37 cellular contexts compared by ENCODE assay signal in genomic region chr3:173096994-173097785, GRCh38. TPM values are rescaled to one million over a fixed set of nuclear protein-coding genes. Genes with fewer than 3 reads are reported as not detected.
DNase-seq lines count a peak whose midpoint lies in the region; ATAC-seq and TF ChIP-seq lines count a peak whose summit lies in the region.
"Had no signal": no experiment of that assay in that cellular context is flagged by ENCODE, and none has a peak within 500 bp of the region (broad histone marks: within the 10 kb centered on the region; RNA-seq: fewer than 3 reads in every experiment).

No MANE protein-coding gene starts in this region.

- peaks cover under 1% of the 10 kb centered on the region; the same call in 1 of the 3 replicates for H3K36me3 Mint-ChIP-seq in GM23338 (ENCODE audit: low read depth)
- no peaks in the 10 kb centered on the region for H3K36me3 Mint-ChIP-seq in activated T-cell treated with anti-CD3 and anti-CD28 coated beads, Interleukin-2, amount 50 U/mL, for 24 hours (ENCODE audit: low read depth)
- H3K36me3 Mint-ChIP-seq: activated CD4-positive, alpha-beta memory T cell treated with anti-CD3 and anti-CD28 coated beads for 36 hours; activated naive CD4-positive, alpha-beta T cell treated with anti-CD3 and anti-CD28 coated beads, Interleukin-2, amount 50 U/mL, for 24 hours; CD8-positive, alpha-beta T cell; naive thymus-derived CD8-positive, alpha-beta T cell had no signal

- no peak overlapping the region for H3K27ac Mint-ChIP-seq in GM23338
- H3K27ac Mint-ChIP-seq in activated T-cell treated with anti-CD3 and anti-CD28 coated beads, Interleukin-2, amount 50 U/mL, for 24 hours, result no peak overlapping the region
- H3K27ac Mint-ChIP-seq: activated CD4-positive, alpha-beta memory T cell treated with anti-CD3 and anti-CD28 coated beads for 36 hours; activated naive CD4-positive, alpha-beta T cell treated with anti-CD3 and anti-CD28 coated beads, Interleukin-2, amount 50 U/mL, for 24 hours; activated T-helper 2 cell treated with anti-CD3 and anti-CD28 coated beads, Interferon-gamma antibody, Interleukin-2, Interleukin-4, amounts not matched to agents 10 μg/mL and 5 μg/mL and 100 μg/mL, durations not matched to agents 14 hours and 24 hours and 36 hours; CD8-positive, alpha-beta T cell; dendritic cell treated with granulocyte-macrophage colony-stimulating factor and Interleukin-4, amounts not matched to agents 40 ng/mL and 50 ng/mL, for 4 days; endodermal cell; naive thymus-derived CD8-positive, alpha-beta T cell had no signal

- peaks cover 3% of the 10 kb centered on the region; the same call in 2 of the 3 replicates for H3K9me3 Mint-ChIP-seq in GM23338
- no peaks in the 10 kb centered on the region for H3K9me3 Mint-ChIP-seq in activated T-cell treated with anti-CD3 and anti-CD28 coated beads, Interleukin-2, amount 50 U/mL, for 24 hours
- H3K9me3 Mint-ChIP-seq: activated naive CD4-positive, alpha-beta T cell treated with anti-CD3 and anti-CD28 coated beads, Interleukin-2, amount 50 U/mL, for 24 hours; activated T-helper 2 cell treated with anti-CD3 and anti-CD28 coated beads, Interferon-gamma antibody, Interleukin-2, Interleukin-4, amounts not matched to agents 10 μg/mL and 5 μg/mL and 100 μg/mL, durations not matched to agents 14 hours and 24 hours and 36 hours; dendritic cell treated with granulocyte-macrophage colony-stimulating factor and Interleukin-4, amounts not matched to agents 40 ng/mL and 50 ng/mL, for 4 days had no signal

- H2AFZ ChIP-seq in GM23338, result 0 out of 2 replicates have a peak overlapping the region, but pooled peaks have one; percentile 34

- H3F3A ChIP-seq in GM23338 (replicated peaks; ENCODE audit: low read depth), result no peaks in the 10 kb centered on the region

- H3K4me1 Mint-ChIP-seq in GM23338, result peaks cover 3% of the 10 kb centered on the region; the same call in 2 of the 3 replicates
- H3K4me1 Mint-ChIP-seq in activated T-cell treated with anti-CD3 and anti-CD28 coated beads, Interleukin-2, amount 50 U/mL, for 24 hours (ENCODE audit: low read depth), result no peaks in the 10 kb centered on the region
- H3K4me1 Mint-ChIP-seq: activated naive CD4-positive, alpha-beta T cell treated with anti-CD3 and anti-CD28 coated beads, Interleukin-2, amount 50 U/mL, for 24 hours; endodermal cell; naive thymus-derived CD8-positive, alpha-beta T cell had no signal

- H3K36me3 ChIP-seq in GM23338 (ENCODE audit: insufficient read depth), result peaks cover 7% of the 10 kb centered on the region
- H3K36me3 ChIP-seq: esophagus squamous epithelium, SJCRH30, tibial nerve had no signal

- H3K9me2 ChIP-seq in GM23338 (ENCODE audit: insufficient read depth), result peaks cover 17% of the 10 kb centered on the region; the same call in 1 of the 2 replicates

- no peak overlapping the region for H3K4me3 ChIP-seq in GM23338
- H3K4me3 ChIP-seq: A549, esophagus squamous epithelium, SJCRH30, skin epidermis, tibial nerve had no signal

- TF ChIP-seq CTCF in GM23338 (conservative IDR thresholded peaks at IDR 0.05; ENCODE audit: low read depth in 2 of 2), result no peak

- DNase-seq in A172 (ENCODE audit: low spot score) (peak; percentile 68), GM23338 (ENCODE audit: low spot score) (no peak), amniotic epithelial cell (ENCODE audit: low read depth) (peak; percentile 1), glomerular visceral epithelial cell (ENCODE audit: extremely low spot score) (peak; percentile 1), C1 segment of cervical spinal cord (lab: John Stamatoyannopoulos, UW) (no peak)
- DNase-seq in activated T-cell treated with anti-CD3 and anti-CD28 coated beads, Interleukin-2, amount 50 U/mL, for 24 hours, result no peak
- DNase-seq: activated CD4-positive, alpha-beta memory T cell treated with anti-CD3 and anti-CD28 coated beads for 36 hours; activated CD8-positive, alpha-beta memory T cell treated with anti-CD3 and anti-CD28 coated beads, Interleukin-2, amount 50 U/mL, for 48 hours; anterior cingulate cortex; CD8-positive, alpha-beta T cell; central memory CD4-positive, alpha-beta T cell; endodermal cell; esophagus squamous epithelium; GDM1; HCEC 1CT; Karpas-422; naive thymus-derived CD8-positive, alpha-beta T cell; NCI-H1092; NCI-H1930; NCI-H2227 treated with DMSO at 0.1 percent for 48 hours; NCI-H69; occipital lobe; SJCRH30; stimulated activated CD4-positive, alpha-beta T cell treated with anti-CD3 and anti-CD28 coated beads, Interleukin-1b, Interleukin-23, amount 100 ng/mL, for 48 hours; stimulated activated CD8-positive, alpha-beta memory T cell treated with anti-CD3 and anti-CD28 coated beads, Interleukin-4, amount 100 ng/mL, for 48 hours; T-helper 1 cell had no signal

- no peaks in the 10 kb centered on the region for H3K79me2 ChIP-seq in GM23338 (replicated peaks; ENCODE audit: insufficient read depth)

- H3K4me3 Mint-ChIP-seq in GM23338, result no peak overlapping the region
- no peak overlapping the region for H3K4me3 Mint-ChIP-seq in activated T-cell treated with anti-CD3 and anti-CD28 coated beads, Interleukin-2, amount 50 U/mL, for 24 hours
- H3K4me3 Mint-ChIP-seq: activated CD4-positive, alpha-beta memory T cell treated with anti-CD3 and anti-CD28 coated beads for 36 hours; activated naive CD4-positive, alpha-beta T cell treated with anti-CD3 and anti-CD28 coated beads, Interleukin-2, amount 50 U/mL, for 24 hours; CD8-positive, alpha-beta T cell; dendritic cell treated with granulocyte-macrophage colony-stimulating factor and Interleukin-4, amounts not matched to agents 40 ng/mL and 50 ng/mL, for 4 days; endodermal cell; naive thymus-derived CD8-positive, alpha-beta T cell had no signal

- no peaks in the 10 kb centered on the region for H3K4me1 ChIP-seq in GM23338 (ENCODE audit: insufficient read depth)
- H3K4me1 ChIP-seq: A549, esophagus squamous epithelium, SJCRH30, tibial nerve had no signal

- H3K27me3 Mint-ChIP-seq in GM23338 (ENCODE audit: insufficient read depth, low read depth, poor library complexity), result no peaks in the 10 kb centered on the region
- no peaks in the 10 kb centered on the region for H3K27me3 Mint-ChIP-seq in activated T-cell treated with anti-CD3 and anti-CD28 coated beads, Interleukin-2, amount 50 U/mL, for 24 hours
- H3K27me3 Mint-ChIP-seq: activated CD4-positive, alpha-beta memory T cell treated with anti-CD3 and anti-CD28 coated beads for 36 hours; activated naive CD4-positive, alpha-beta T cell treated with anti-CD3 and anti-CD28 coated beads, Interleukin-2, amount 50 U/mL, for 24 hours; dendritic cell treated with granulocyte-macrophage colony-stimulating factor and Interleukin-4, amounts not matched to agents 40 ng/mL and 50 ng/mL, for 4 days had no signal

- no peaks in the 10 kb centered on the region for H4K20me1 ChIP-seq in GM23338 (replicated peaks; ENCODE audit: insufficient read depth)

- H3K4me2 ChIP-seq in GM23338, result no peak overlapping the region
- H3K4me2 ChIP-seq: A549 had no signal

- no peaks in the 10 kb centered on the region for H3K27me3 ChIP-seq in GM23338 (ENCODE audit: insufficient read depth)
- H3K27me3 ChIP-seq: esophagus squamous epithelium, SJCRH30, tibial nerve had no signal

- no peak overlapping the region for H3K27ac ChIP-seq in GM23338 (ENCODE audit: low read depth)
- H3K27ac ChIP-seq: A549, esophagus squamous epithelium, SJCRH30, skin epidermis, tibial nerve had no signal

- ATAC-seq in GM23338 (no peak), HG03108 (IDR thresholded peaks at IDR 0.05; ENCODE audit: unreplicated experiment) (no peak), HG03378 (IDR thresholded peaks at IDR 0.05; ENCODE audit: unreplicated experiment) (no peak)
- ATAC-seq: A549; CD8-positive, alpha-beta T cell; naive thymus-derived CD8-positive, alpha-beta T cell; Panc1 had no signal

TF ChIP-seq in GM23338, 12 proteins besides CTCF, POLR2A, EP300 and RAD21 (continues in another document):
- no peak for TF ChIP-seq ZNF114 (CRISPR knock-in tag; IDR thresholded peaks at IDR 0.05)

RNA-seq across cellular contexts. Expression of gene SPATA16, which starts 43.8 kb away (rescaled TPM):
- not detected in 2 replicates for total RNA-seq in A172 (2014; rRNA removed; shearing (Covaris generic))
- total RNA-seq in GM23338 (2014; rRNA removed; shearing (Covaris generic)), result not detected in 2 replicates
- not detected in 2 replicates for polyA plus RNA-seq in GM23338 (2016; fragmentation: Nextera tagmentation; extraction: Ambion mirVana)
- total RNA-seq: activated CD4-positive, alpha-beta memory T cell treated with anti-CD3 and anti-CD28 coated beads for 36 hours; activated T-helper 2 cell treated with anti-CD3 and anti-CD28 coated beads, Interferon-gamma antibody, Interleukin-2, Interleukin-4, amounts not matched to agents 10 μg/mL and 5 μg/mL and 100 μg/mL, durations not matched to agents 14 hours and 24 hours and 36 hours; CD8-positive, alpha-beta T cell; endodermal cell; esophagus squamous epithelium; lower leg skin; naive thymus-derived CD8-positive, alpha-beta T cell; occipital lobe; pulmonary artery endothelial cell; SJCRH30; tibial nerve had no signal
- polyA plus RNA-seq: A549; naive thymus-derived CD8-positive, alpha-beta T cell had no signal

Comparison
In these comparisons a context has a peak if more than half of its experiments do, and no peak if none do; other contexts are left out.
1. DNase-seq: peak in A172 (single experiment), amniotic epithelial cell (single experiment) and glomerular visceral epithelial cell (single experiment); none in GM23338 (single experiment), C1 segment of cervical spinal cord (0 of 14) and activated T-cell treated with anti-CD3 and anti-CD28 coated beads, Interleukin-2, amount 50 U/mL, for 24 hours (single experiment).